In the genomic region with DNA sequence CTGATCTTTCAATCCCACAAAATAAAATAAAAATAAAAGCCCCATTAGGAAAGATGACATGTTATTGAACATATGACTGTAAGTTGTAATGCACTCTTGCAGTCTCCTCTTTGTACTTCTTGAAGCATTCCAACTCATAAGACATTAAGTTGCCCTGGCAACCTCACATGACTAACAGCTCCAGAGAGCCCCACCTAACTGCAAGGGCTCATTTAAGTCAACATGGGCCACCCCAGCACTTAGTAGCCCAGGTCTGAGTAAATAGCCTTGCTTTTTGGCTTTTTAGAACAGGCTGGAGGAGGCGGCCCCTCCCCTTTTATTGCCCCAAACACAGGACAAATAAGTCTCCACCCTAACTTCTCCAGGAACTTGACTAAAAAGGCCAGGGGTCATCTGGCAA, we compare ENCODE assay signal across 8 cellular contexts.
DNase-seq lines count a peak whose midpoint lies in the region; ATAC-seq, FAIRE-seq and TF ChIP-seq lines count a peak whose summit lies in the region.

No MANE protein-coding gene starts in this region.

- no peaks in the 10 kb centered on the region for H3K79me2 ChIP-seq in astrocyte (ENCODE audit: insufficient read depth, low read length)

- H3K9ac ChIP-seq in astrocyte (ENCODE audit: low read length): peak overlapping the region; percentile 73

- no peaks in the 10 kb centered on the region for H3K36me3 Mint-ChIP-seq in astrocyte (ENCODE audit: low read depth, unreplicated experiment)

- H3K36me3 ChIP-seq in astrocyte (ENCODE audit: insufficient read depth, low read length) (no peaks in the 10 kb centered on the region), thoracic aorta (no peaks in the 10 kb centered on the region)

- H3K4me1 Mint-ChIP-seq in astrocyte (ENCODE audit: low read depth, unreplicated experiment): peaks cover 42% of the 10 kb centered on the region

- peak overlapping the region; percentile 42 for H3K4me3 Mint-ChIP-seq in astrocyte (ENCODE audit: unreplicated experiment)

- no peaks in the 10 kb centered on the region for H3K27me3 Mint-ChIP-seq in astrocyte (ENCODE audit: low read depth, unreplicated experiment)

- H4K20me1 ChIP-seq in astrocyte (ENCODE audit: insufficient read depth, low read length): no peaks in the 10 kb centered on the region

- TF ChIP-seq CTCF in astrocyte (IDR thresholded peaks at IDR 0.05; ENCODE audit: insufficient read depth, low read depth, low read length) (no peak), thoracic aorta (IDR thresholded peaks at IDR 0.05) (no peak)

- H3K9me3 Mint-ChIP-seq in astrocyte (ENCODE audit: unreplicated experiment): no peaks in the 10 kb centered on the region

- peak; percentile 33 for DNase-seq in Ammon's horn (ENCODE audit: low spot score)
- DNase-seq in astrocyte (ENCODE audit: low read depth): peak; percentile 87
- peak; percentile 86 for DNase-seq in kidney tubule cell (ENCODE audit: low spot score)
- DNase-seq in thoracic aorta (ENCODE audit: low spot score): peak; percentile 40
- no peak for DNase-seq in NCI-H1436 treated with DMSO at 0.1 percent for 48 hours (lab: John Stamatoyannopoulos, UW)
- no peak for DNase-seq in Kasumi-1 (lab: John Stamatoyannopoulos, UW)
- DNase-seq in NCI-H2171 (lab: John Stamatoyannopoulos, UW): no peak

- H3K4me1 ChIP-seq in astrocyte (ENCODE audit: insufficient read depth, low read length) (peaks cover 38% of the 10 kb centered on the region), thoracic aorta (ENCODE audit: control insufficient read depth in 1 of 2, low read depth in 2 of 2) (peaks cover 22 to 46% of the 10 kb centered on the region in 2 donors)

- H2AFZ ChIP-seq in astrocyte (ENCODE audit: low read depth, low read length): peak overlapping the region; percentile 54

- ATAC-seq in HG03354 (IDR thresholded peaks at IDR 0.05; ENCODE audit: poor library complexity, severe bottlenecking, unreplicated experiment): peak; percentile 44
- peak; percentile 21 for ATAC-seq in thoracic aorta (ENCODE audit: insufficient number of reproducible peaks, low FRiP score, low read depth)

- H3K27ac ChIP-seq in astrocyte (ENCODE audit: low read depth, low read length): peak overlapping the region; percentile 77
- peak overlapping the region; percentile 59 to 77 for H3K27ac ChIP-seq in thoracic aorta

- FAIRE-seq in astrocyte (lab: Jason Lieb, UNC): no peak

- peak overlapping the region; percentile 88 for H3K4me2 ChIP-seq in astrocyte (ENCODE audit: low read length)

- peak overlapping the region; percentile 52 for H3K4me3 ChIP-seq in astrocyte (ENCODE audit: insufficient read depth, low read depth, low read length)
- peak overlapping the region; percentile 66 for H3K4me3 ChIP-seq in thoracic aorta

- H3K27me3 ChIP-seq in astrocyte (ENCODE audit: insufficient read depth, low read length): no peaks in the 10 kb centered on the region
- H3K27me3 ChIP-seq in thoracic aorta (replicated peaks; ENCODE audit: insufficient read depth): no peaks in the 10 kb centered on the region

- peak overlapping the region; percentile 98 for H3K27ac Mint-ChIP-seq in astrocyte (ENCODE audit: unreplicated experiment)

- H3K9me3 ChIP-seq in astrocyte (ENCODE audit: insufficient read depth, low read depth, low read length) (no peaks in the 10 kb centered on the region), thoracic aorta (no peaks in the 10 kb centered on the region)

Comparison
In these comparisons a context has a peak if more than half of its experiments do, and no peak if none do; other contexts are left out.
1. DNase-seq: peak in Ammon's horn (single experiment), astrocyte (single experiment), kidney tubule cell (single experiment) and thoracic aorta (single experiment); none in NCI-H1436 treated with DMSO at 0.1 percent for 48 hours (single experiment), Kasumi-1 (0 of 2) and NCI-H2171 (single experiment).